In the genomic region with DNA sequence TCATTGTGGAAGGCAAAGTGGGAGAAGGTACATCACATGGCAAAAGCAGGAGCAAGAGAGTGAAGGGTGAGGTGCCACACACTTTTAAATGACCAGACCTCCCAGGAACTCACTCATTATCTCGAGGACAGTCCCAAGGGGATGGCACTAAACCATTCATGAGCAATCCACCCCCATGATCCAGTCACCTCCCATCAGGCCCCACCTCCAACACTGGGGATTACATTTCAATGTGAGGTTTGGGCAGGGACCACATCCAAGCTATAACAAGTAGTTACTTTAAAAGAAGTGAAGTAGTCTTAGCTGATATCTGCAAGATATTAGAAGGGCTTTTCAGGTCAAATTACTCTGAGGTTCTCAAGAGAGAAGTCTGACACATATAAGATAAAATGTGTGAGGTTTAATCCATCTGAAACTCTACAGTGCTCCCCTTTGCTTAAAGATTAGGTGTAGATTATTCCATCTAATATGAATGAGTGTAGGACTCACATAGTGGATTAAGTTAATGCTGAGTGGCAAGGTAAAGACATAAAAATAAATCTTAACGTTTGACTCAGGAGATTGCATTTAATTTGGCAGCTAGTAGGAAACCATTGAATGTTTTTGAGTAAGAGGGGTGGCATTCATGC, we compare ENCODE assay signal across 24 cellular contexts.
DNase-seq lines count a peak whose midpoint lies in the region; ATAC-seq and TF ChIP-seq lines count a peak whose summit lies in the region.
"Had no signal": no experiment of that assay in that cellular context is flagged by ENCODE, and none has a peak within 500 bp of the region (broad histone marks: within the 10 kb centered on the region; RNA-seq: fewer than 3 reads in every experiment).

No MANE protein-coding gene starts in this region.

- H3K4me1 ChIP-seq in breast epithelium: no peaks in the 10 kb centered on the region
- H3K4me1 ChIP-seq: BLaER1 treated with 17β-estradiol and CSF1 and Interleukin-3, amounts not matched to agents 10 nM and 100 nM; pancreas; Peyer's patch had no signal

- H3K4me1 Mint-ChIP-seq in MCF 10A (ENCODE audit: insufficient read depth, unreplicated experiment): peaks cover 20% of the 10 kb centered on the region
- H3K4me1 Mint-ChIP-seq in activated naive CD8-positive, alpha-beta T cell treated with anti-CD3 and anti-CD28 coated beads for 36 hours: no peaks in the 10 kb centered on the region
- H3K4me1 Mint-ChIP-seq: natural killer cell had no signal

- H3K36me3 ChIP-seq in breast epithelium: no peaks in the 10 kb centered on the region
- H3K36me3 ChIP-seq: BLaER1 treated with 17β-estradiol and CSF1 and Interleukin-3, amounts not matched to agents 10 nM and 100 nM; cardiac muscle cell; pancreas; Peyer's patch; tibial nerve had no signal

- DNase-seq in breast epithelium (ENCODE audit: low spot score in 2 of 2) (no peak), MCF 10A (ENCODE audit: unreplicated experiment) (no peak), choroid plexus epithelial cell (ENCODE audit: low read depth) (peak; percentile 26), myocyte (ENCODE audit: low read depth) (peak; percentile 74), cerebellum (ENCODE audit: low spot score) (no peak)
- DNase-seq in activated naive CD8-positive, alpha-beta T cell treated with anti-CD3 and anti-CD28 coated beads for 36 hours: no peak
- DNase-seq: activated CD8-positive, alpha-beta T cell treated with anti-CD3 and anti-CD28 coated beads for 36 hours; activated T-cell treated with anti-CD3 and anti-CD28 coated beads, Interleukin-2, amount 50 U/mL, for 1 hour; Calu3; dermis blood vessel endothelial cell; HCEC 1CT; natural killer cell; NCI-H1436; pancreas; Peyer's patch; T1000 had no signal

- H3K4me3 Mint-ChIP-seq in MCF 10A (ENCODE audit: unreplicated experiment): no peak overlapping the region
- no peak overlapping the region for H3K4me3 Mint-ChIP-seq in activated naive CD8-positive, alpha-beta T cell treated with anti-CD3 and anti-CD28 coated beads for 36 hours
- H3K4me3 Mint-ChIP-seq: activated CD8-positive, alpha-beta T cell treated with anti-CD3 and anti-CD28 coated beads for 36 hours; natural killer cell; stimulated activated naive CD8-positive, alpha-beta T cell treated with anti-CD3 and anti-CD28 coated beads, Interleukin-15, Interleukin-2, amounts not matched to agents 100 ng/mL and 50 ng/mL, for 24 hours had no signal

- H3K27me3 ChIP-seq in breast epithelium: no peaks in the 10 kb centered on the region
- H3K27me3 ChIP-seq: BLaER1 treated with 17β-estradiol and CSF1 and Interleukin-3, amounts not matched to agents 10 nM and 100 nM; cardiac muscle cell; pancreas; Peyer's patch; tibial nerve had no signal

- CTCF ChIA-PET in MCF 10A (lab: Yijun Ruan, JAX): interaction anchor here (0.6 to 1.2 kb wide), 5 partner anchors 13 to 323 kb away, joined by 3 to 4 read pairs (median 3); no protein-coding TSS in a partner anchor

- TF ChIP-seq POLR2A in breast epithelium (IDR thresholded peaks at IDR 0.05): no peak

- no peak overlapping the region for H3K27ac Mint-ChIP-seq in MCF 10A (ENCODE audit: low read depth, unreplicated experiment)
- H3K27ac Mint-ChIP-seq in activated naive CD8-positive, alpha-beta T cell treated with anti-CD3 and anti-CD28 coated beads for 36 hours: no peak overlapping the region
- H3K27ac Mint-ChIP-seq: activated CD8-positive, alpha-beta T cell treated with anti-CD3 and anti-CD28 coated beads for 36 hours; natural killer cell; stimulated activated naive CD8-positive, alpha-beta T cell treated with anti-CD3 and anti-CD28 coated beads, Interleukin-15, Interleukin-2, amounts not matched to agents 100 ng/mL and 50 ng/mL, for 24 hours had no signal

- H3K9me3 ChIP-seq in breast epithelium: no peaks in the 10 kb centered on the region
- H3K9me3 ChIP-seq: BLaER1 treated with 17β-estradiol and CSF1 and Interleukin-3, amounts not matched to agents 10 nM and 100 nM; pancreas; Peyer's patch; tibial nerve had no signal

- POLR2A ChIA-PET in MCF 10A (lab: Yijun Ruan, JAX): interaction anchor here (0.6 to 2.4 kb wide), 5 partner anchors 9 to 137 kb away, joined by 3 to 20 read pairs (median 3); no protein-coding TSS in a partner anchor

- intact Hi-C loops in breast epithelium (cut with DNase I; ENCODE audit: low total_unique reads): no loop called here
- intact Hi-C loops in MCF 10A (cut with micrococcal nuclease): loop anchor here (1.0 kb wide), 1 partner anchor 24 kb away; no protein-coding TSS in a partner anchor

- peaks cover 7% of the 10 kb centered on the region for H3K36me3 Mint-ChIP-seq in MCF 10A (ENCODE audit: insufficient read depth, unreplicated experiment)
- H3K36me3 Mint-ChIP-seq in activated naive CD8-positive, alpha-beta T cell treated with anti-CD3 and anti-CD28 coated beads for 36 hours: no peaks in the 10 kb centered on the region
- H3K36me3 Mint-ChIP-seq: natural killer cell had no signal

- no TSS peak for BruUV-seq in MCF 10A (replicated peaks; lab: Mats Ljungman, UMichigan)

- H3K27ac ChIP-seq in breast epithelium: peak overlapping the region; percentile 29 to 52
- H3K27ac ChIP-seq: BLaER1 treated with 17β-estradiol and CSF1 and Interleukin-3, amounts not matched to agents 10 nM and 100 nM; cardiac muscle cell; pancreas; Peyer's patch; SK-N-MC; tibial nerve had no signal

- H3K27me3 Mint-ChIP-seq in MCF 10A (ENCODE audit: insufficient read depth, unreplicated experiment): no peaks in the 10 kb centered on the region
- peaks cover 15% of the 10 kb centered on the region for H3K27me3 Mint-ChIP-seq in activated naive CD8-positive, alpha-beta T cell treated with anti-CD3 and anti-CD28 coated beads for 36 hours

- ATAC-seq in HG02840 (IDR thresholded peaks at IDR 0.05; ENCODE audit: low FRiP score, unreplicated experiment) (no peak), HG03095 (IDR thresholded peaks at IDR 0.05; ENCODE audit: unreplicated experiment) (no peak)
- ATAC-seq: activated CD8-positive, alpha-beta T cell treated with anti-CD3 and anti-CD28 coated beads for 36 hours; HepG2; natural killer cell had no signal

- TF ChIP-seq CTCF in breast epithelium (IDR thresholded peaks at IDR 0.05) (no peak), MCF 10A (IDR thresholded peaks at IDR 0.05; ENCODE audit: unreplicated experiment) (no peak), choroid plexus epithelial cell (conservative IDR thresholded peaks at IDR 0.05; ENCODE audit: low read depth, low read length) (no peak)

- H3K4me3 ChIP-seq in breast epithelium (no peak overlapping the region), choroid plexus epithelial cell (ENCODE audit: low read depth, low read length) (no peak overlapping the region)
- H3K4me3 ChIP-seq: BLaER1 treated with 17β-estradiol and CSF1 and Interleukin-3, amounts not matched to agents 10 nM and 100 nM; cardiac muscle cell; pancreas; Peyer's patch; SK-N-MC; tibial nerve had no signal

- H3K9me3 Mint-ChIP-seq in MCF 10A (ENCODE audit: unreplicated experiment): no peaks in the 10 kb centered on the region
- H3K9me3 Mint-ChIP-seq in activated naive CD8-positive, alpha-beta T cell treated with anti-CD3 and anti-CD28 coated beads for 36 hours: no peaks in the 10 kb centered on the region
- H3K9me3 Mint-ChIP-seq: activated CD8-positive, alpha-beta T cell treated with anti-CD3 and anti-CD28 coated beads for 36 hours; natural killer cell; stimulated activated naive CD8-positive, alpha-beta T cell treated with anti-CD3 and anti-CD28 coated beads, Interleukin-15, Interleukin-2, amounts not matched to agents 100 ng/mL and 50 ng/mL, for 24 hours had no signal

Comparison
In these comparisons a context has a peak if more than half of its experiments do, and no peak if none do; other contexts are left out.
1. DNase-seq: peak in choroid plexus epithelial cell (single experiment) and myocyte (single experiment); none in breast epithelium (0 of 2), MCF 10A (single experiment), cerebellum (single experiment) and activated naive CD8-positive, alpha-beta T cell treated with anti-CD3 and anti-CD28 coated beads for 36 hours (single experiment).